ENCODE assay signal across 1 cellular context in the genomic region with DNA sequence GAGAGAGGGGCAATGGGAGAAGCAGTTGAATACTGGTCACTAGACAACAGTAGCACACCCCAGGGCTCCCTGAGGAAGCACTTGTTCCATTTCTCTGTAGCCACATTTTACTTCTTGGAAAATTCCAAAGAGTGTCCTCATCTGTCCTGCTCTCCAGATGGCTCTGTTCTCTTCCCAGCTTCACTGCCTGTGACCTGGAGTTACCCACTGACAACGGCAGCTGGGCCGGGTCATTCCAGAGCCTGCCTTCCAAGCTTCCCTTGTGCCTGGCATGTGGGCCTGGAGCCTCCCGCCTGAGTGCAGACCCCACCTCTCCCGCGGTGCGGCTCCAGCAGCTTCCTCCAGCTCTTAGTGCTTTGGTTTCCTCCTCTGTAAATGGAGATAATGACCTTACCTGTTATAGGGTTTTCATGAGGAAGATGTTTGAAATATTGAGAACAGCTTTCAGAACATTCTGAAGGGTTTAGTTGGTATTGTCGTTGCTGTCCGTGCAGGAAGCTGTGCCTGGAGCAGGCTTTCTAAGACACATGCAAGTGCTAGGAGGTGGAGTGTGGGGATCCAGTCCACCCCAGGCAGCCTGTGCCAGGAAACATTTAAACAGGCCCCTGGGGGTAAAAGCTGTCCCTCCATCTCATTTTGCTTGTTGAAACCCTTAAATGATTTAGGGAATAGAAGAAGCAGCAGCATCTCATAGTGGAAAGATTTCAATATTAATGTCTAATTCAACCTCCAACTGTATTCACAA.
TF ChIP-seq lines count a peak whose summit lies in the region.

No MANE protein-coding gene starts in this region.

TF ChIP-seq in H1, 55 proteins besides CTCF, POLR2A, EP300 and RAD21:
- TF ChIP-seq EZH2 (IDR thresholded peaks at IDR 0.05; ENCODE audit: low read depth, low read length, severe bottlenecking) (no peak), SP1 (IDR thresholded peaks at IDR 0.05; ENCODE audit: low read depth, low read length) (no peak), YY1 (IDR thresholded peaks at IDR 0.05; ENCODE audit: low read depth, low read length) (no peak), E2F6 (IDR thresholded peaks at IDR 0.05) (peak; percentile 90), MAX (IDR thresholded peaks at IDR 0.05) (peak; percentile 77), CHD2 (IDR thresholded peaks at IDR 0.05; ENCODE audit: low read length) (no peak)
